Comparison of ENCODE assay signal across 1 cellular context in the genomic region with DNA sequence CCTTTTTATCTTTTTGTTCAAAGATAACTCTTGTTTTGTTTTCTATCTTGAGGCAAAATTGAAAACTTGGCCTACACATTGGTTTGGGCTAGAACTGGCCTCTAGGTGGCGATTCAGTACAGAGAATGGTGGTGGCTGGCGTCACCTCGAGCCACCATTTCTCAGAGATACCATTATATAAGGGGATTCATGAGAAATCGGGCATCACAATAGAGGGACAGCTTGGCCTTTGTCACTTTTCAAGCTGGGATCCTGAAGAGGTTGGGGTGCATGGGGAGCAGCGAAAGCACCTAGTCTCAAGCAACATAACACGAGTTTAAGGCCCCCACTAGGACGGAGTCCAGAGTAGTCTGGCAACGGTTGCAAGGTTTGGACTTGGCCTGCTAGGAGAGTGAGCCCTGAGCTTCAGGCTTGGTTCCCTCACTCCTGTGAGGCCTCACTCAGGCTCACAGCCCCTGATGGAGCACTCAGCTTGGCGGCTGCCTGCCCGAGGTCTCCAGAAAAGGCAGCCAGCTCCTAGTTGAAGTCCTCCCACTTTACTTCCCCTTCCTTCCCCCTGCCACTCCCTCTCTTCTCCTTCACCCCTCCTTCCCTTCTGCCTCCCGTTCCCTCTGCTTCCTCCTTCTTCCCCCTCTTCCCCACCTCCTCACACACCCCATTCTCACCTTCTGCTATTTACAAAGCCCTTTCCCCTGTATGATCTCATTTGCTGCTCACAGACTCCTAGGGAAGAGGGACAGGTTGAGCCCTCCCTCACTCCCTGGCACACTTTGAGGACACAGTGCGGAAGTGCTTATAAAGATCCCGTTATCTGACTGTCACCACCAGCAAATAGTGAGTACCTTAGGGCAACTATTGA.
TF ChIP-seq lines count a peak whose summit lies in the region.

No MANE protein-coding gene starts in this region.

TF ChIP-seq in HepG2, 621 proteins besides CTCF, POLR2A, EP300 and RAD21 (continued from another document and continues in another):
- TF ChIP-seq, protein P1, sequence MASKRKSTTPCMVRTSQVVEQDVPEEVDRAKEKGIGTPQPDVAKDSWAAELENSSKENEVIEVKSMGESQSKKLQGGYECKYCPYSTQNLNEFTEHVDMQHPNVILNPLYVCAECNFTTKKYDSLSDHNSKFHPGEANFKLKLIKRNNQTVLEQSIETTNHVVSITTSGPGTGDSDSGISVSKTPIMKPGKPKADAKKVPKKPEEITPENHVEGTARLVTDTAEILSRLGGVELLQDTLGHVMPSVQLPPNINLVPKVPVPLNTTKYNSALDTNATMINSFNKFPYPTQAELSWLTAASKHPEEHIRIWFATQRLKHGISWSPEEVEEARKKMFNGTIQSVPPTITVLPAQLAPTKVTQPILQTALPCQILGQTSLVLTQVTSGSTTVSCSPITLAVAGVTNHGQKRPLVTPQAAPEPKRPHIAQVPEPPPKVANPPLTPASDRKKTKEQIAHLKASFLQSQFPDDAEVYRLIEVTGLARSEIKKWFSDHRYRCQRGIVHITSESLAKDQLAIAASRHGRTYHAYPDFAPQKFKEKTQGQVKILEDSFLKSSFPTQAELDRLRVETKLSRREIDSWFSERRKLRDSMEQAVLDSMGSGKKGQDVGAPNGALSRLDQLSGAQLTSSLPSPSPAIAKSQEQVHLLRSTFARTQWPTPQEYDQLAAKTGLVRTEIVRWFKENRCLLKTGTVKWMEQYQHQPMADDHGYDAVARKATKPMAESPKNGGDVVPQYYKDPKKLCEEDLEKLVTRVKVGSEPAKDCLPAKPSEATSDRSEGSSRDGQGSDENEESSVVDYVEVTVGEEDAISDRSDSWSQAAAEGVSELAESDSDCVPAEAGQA (IDR thresholded peaks at IDR 0.05; ENCODE audit: low read depth) = 0 out of 2 replicates have a peak, but pooled peaks have one; percentile 26
- TF ChIP-seq, protein P1 (CRISPR knock-in tag; IDR thresholded peaks at IDR 0.05; ENCODE audit: borderline replicate concordance) = no peak
- TF ChIP-seq ATF7 (IDR thresholded peaks at IDR 0.05) (no peak), ATF7 (CRISPR knock-in tag; IDR thresholded peaks at IDR 0.05) (no peak), HNRNPLL (IDR thresholded peaks at IDR 0.05; ENCODE audit: low read depth, low read length, poor library complexity, severe bottlenecking) (no peak), ZNF160 (CRISPR knock-in tag; IDR thresholded peaks at IDR 0.05) (no peak), POLR2G (IDR thresholded peaks at IDR 0.05; ENCODE audit: low read depth, low read length) (no peak), NFKB2 (CRISPR knock-in tag; IDR thresholded peaks at IDR 0.05; ENCODE audit: borderline replicate concordance) (no peak), YEATS2 (CRISPR knock-in tag; IDR thresholded peaks at IDR 0.05; ENCODE audit: borderline replicate concordance) (peak; percentile 24; the same call in 1 of the 2 replicates), ZNF678 (CRISPR knock-in tag; IDR thresholded peaks at IDR 0.05) (no peak), KLF11 (CRISPR knock-in tag; IDR thresholded peaks at IDR 0.05) (no peak), ZNF44 (CRISPR knock-in tag; IDR thresholded peaks at IDR 0.05) (no peak), ZNF660 (CRISPR knock-in tag; IDR thresholded peaks at IDR 0.05; ENCODE audit: borderline replicate concordance, low read depth) (no peak), ASH2L (IDR thresholded peaks at IDR 0.05; ENCODE audit: insufficient read length, low read depth, low read length) (no peak), PPARG (CRISPR knock-in tag; conservative IDR thresholded peaks at IDR 0.05) (no peak), ZNF260 (CRISPR knock-in tag; IDR thresholded peaks at IDR 0.05; ENCODE audit: borderline replicate concordance, low read depth) (no peak), ZNF274 (CRISPR knock-in tag; IDR thresholded peaks at IDR 0.05) (0 out of 2 replicates have a peak, but pooled peaks have one; percentile 61), ZNF746 (CRISPR knock-in tag; IDR thresholded peaks at IDR 0.05) (peak; percentile 43; the same call in 1 of the 2 replicates), THAP11 (CRISPR knock-in tag; IDR thresholded peaks at IDR 0.05) (peak; percentile 40; the same call in 1 of the 2 replicates), ZNF749 (CRISPR knock-in tag; IDR thresholded peaks at IDR 0.05; ENCODE audit: borderline replicate concordance) (no peak), ZNF501 (CRISPR knock-in tag; IDR thresholded peaks at IDR 0.05) (peak; percentile 48; the same call in 1 of the 2 replicates), ZNF205 (CRISPR knock-in tag; IDR thresholded peaks at IDR 0.05) (0 out of 2 replicates have a peak, but pooled peaks have one; percentile 54), PAF1 (CRISPR knock-in tag; IDR thresholded peaks at IDR 0.05) (no peak), NFKBIZ (CRISPR knock-in tag; IDR thresholded peaks at IDR 0.05) (no peak; the same call in 1 of the 2 replicates), GATAD1 (CRISPR knock-in tag; IDR thresholded peaks at IDR 0.05) (no peak), ZNF30 (CRISPR knock-in tag; IDR thresholded peaks at IDR 0.05) (no peak), ZNF615 (CRISPR knock-in tag; IDR thresholded peaks at IDR 0.05; ENCODE audit: borderline replicate concordance) (no peak), ZSCAN22 (CRISPR knock-in tag; IDR thresholded peaks at IDR 0.05) (no peak), YY1 (IDR thresholded peaks at IDR 0.05; ENCODE audit: insufficient read depth, insufficient replicate concordance, low read depth, low read length) (peak; percentile 47), ZNF34 (CRISPR knock-in tag; IDR thresholded peaks at IDR 0.05; ENCODE audit: borderline replicate concordance) (no peak), ZKSCAN8 (CRISPR knock-in tag; IDR thresholded peaks at IDR 0.05; ENCODE audit: borderline replicate concordance) (no peak), ZNF737 (CRISPR knock-in tag; IDR thresholded peaks at IDR 0.05; ENCODE audit: borderline replicate concordance) (no peak), HNRNPUL1 (IDR thresholded peaks at IDR 0.05; ENCODE audit: low read depth, low read length) (no peak), ZNF883 (CRISPR knock-in tag; IDR thresholded peaks at IDR 0.05; ENCODE audit: not compliant biosample characterization) (no peak), SMAD1 (CRISPR knock-in tag; IDR thresholded peaks at IDR 0.05; ENCODE audit: borderline replicate concordance, low read depth) (no peak), ZNF768 (CRISPR knock-in tag; IDR thresholded peaks at IDR 0.05) (no peak), CC2D1A (CRISPR knock-in tag; IDR thresholded peaks at IDR 0.05) (no peak), AGO1 (IDR thresholded peaks at IDR 0.05; ENCODE audit: low read depth, low read length, poor library complexity, severe bottlenecking) (no peak), KDM5B (CRISPR knock-in tag; IDR thresholded peaks at IDR 0.05; ENCODE audit: borderline replicate concordance) (no peak)
- TF ChIP-seq, protein P2, sequence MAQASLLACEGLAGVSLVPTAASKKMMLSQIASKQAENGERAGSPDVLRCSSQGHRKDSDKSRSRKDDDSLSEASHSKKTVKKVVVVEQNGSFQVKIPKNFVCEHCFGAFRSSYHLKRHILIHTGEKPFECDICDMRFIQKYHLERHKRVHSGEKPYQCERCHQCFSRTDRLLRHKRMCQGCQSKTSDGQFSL (CRISPR knock-in tag; IDR thresholded peaks at IDR 0.05) = no peak
- TF ChIP-seq, protein P3, sequence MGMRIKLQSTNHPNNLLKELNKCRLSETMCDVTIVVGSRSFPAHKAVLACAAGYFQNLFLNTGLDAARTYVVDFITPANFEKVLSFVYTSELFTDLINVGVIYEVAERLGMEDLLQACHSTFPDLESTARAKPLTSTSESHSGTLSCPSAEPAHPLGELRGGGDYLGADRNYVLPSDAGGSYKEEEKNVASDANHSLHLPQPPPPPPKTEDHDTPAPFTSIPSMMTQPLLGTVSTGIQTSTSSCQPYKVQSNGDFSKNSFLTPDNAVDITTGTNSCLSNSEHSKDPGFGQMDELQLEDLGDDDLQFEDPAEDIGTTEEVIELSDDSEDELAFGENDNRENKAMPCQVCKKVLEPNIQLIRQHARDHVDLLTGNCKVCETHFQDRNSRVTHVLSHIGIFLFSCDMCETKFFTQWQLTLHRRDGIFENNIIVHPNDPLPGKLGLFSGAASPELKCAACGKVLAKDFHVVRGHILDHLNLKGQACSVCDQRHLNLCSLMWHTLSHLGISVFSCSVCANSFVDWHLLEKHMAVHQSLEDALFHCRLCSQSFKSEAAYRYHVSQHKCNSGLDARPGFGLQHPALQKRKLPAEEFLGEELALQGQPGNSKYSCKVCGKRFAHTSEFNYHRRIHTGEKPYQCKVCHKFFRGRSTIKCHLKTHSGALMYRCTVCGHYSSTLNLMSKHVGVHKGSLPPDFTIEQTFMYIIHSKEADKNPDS (CRISPR knock-in tag; IDR thresholded peaks at IDR 0.05) = no peak
- TF ChIP-seq, protein P4, sequence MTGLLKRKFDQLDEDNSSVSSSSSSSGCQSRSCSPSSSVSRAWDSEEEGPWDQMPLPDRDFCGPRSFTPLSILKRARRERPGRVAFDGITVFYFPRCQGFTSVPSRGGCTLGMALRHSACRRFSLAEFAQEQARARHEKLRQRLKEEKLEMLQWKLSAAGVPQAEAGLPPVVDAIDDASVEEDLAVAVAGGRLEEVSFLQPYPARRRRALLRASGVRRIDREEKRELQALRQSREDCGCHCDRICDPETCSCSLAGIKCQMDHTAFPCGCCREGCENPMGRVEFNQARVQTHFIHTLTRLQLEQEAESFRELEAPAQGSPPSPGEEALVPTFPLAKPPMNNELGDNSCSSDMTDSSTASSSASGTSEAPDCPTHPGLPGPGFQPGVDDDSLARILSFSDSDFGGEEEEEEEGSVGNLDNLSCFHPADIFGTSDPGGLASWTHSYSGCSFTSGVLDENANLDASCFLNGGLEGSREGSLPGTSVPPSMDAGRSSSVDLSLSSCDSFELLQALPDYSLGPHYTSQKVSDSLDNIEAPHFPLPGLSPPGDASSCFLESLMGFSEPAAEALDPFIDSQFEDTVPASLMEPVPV (CRISPR knock-in tag; IDR thresholded peaks at IDR 0.05) = no peak
- TF ChIP-seq, protein P5, sequence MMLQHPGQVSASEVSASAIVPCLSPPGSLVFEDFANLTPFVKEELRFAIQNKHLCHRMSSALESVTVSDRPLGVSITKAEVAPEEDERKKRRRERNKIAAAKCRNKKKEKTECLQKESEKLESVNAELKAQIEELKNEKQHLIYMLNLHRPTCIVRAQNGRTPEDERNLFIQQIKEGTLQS (CRISPR knock-in tag; IDR thresholded peaks at IDR 0.05) = no peak
- TF ChIP-seq, protein P6, sequence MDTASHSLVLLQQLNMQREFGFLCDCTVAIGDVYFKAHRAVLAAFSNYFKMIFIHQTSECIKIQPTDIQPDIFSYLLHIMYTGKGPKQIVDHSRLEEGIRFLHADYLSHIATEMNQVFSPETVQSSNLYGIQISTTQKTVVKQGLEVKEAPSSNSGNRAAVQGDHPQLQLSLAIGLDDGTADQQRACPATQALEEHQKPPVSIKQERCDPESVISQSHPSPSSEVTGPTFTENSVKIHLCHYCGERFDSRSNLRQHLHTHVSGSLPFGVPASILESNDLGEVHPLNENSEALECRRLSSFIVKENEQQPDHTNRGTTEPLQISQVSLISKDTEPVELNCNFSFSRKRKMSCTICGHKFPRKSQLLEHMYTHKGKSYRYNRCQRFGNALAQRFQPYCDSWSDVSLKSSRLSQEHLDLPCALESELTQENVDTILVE (CRISPR knock-in tag; IDR thresholded peaks at IDR 0.05) = no peak; the same call in 1 of the 2 replicates
- TF ChIP-seq, protein P7, sequence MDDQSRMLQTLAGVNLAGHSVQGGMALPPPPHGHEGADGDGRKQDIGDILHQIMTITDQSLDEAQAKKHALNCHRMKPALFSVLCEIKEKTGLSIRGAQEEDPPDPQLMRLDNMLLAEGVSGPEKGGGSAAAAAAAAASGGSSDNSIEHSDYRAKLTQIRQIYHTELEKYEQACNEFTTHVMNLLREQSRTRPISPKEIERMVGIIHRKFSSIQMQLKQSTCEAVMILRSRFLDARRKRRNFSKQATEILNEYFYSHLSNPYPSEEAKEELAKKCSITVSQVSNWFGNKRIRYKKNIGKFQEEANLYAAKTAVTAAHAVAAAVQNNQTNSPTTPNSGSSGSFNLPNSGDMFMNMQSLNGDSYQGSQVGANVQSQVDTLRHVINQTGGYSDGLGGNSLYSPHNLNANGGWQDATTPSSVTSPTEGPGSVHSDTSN (CRISPR knock-in tag; IDR thresholded peaks at IDR 0.05; ENCODE audit: borderline replicate concordance) = no peak
- TF ChIP-seq, protein P8, sequence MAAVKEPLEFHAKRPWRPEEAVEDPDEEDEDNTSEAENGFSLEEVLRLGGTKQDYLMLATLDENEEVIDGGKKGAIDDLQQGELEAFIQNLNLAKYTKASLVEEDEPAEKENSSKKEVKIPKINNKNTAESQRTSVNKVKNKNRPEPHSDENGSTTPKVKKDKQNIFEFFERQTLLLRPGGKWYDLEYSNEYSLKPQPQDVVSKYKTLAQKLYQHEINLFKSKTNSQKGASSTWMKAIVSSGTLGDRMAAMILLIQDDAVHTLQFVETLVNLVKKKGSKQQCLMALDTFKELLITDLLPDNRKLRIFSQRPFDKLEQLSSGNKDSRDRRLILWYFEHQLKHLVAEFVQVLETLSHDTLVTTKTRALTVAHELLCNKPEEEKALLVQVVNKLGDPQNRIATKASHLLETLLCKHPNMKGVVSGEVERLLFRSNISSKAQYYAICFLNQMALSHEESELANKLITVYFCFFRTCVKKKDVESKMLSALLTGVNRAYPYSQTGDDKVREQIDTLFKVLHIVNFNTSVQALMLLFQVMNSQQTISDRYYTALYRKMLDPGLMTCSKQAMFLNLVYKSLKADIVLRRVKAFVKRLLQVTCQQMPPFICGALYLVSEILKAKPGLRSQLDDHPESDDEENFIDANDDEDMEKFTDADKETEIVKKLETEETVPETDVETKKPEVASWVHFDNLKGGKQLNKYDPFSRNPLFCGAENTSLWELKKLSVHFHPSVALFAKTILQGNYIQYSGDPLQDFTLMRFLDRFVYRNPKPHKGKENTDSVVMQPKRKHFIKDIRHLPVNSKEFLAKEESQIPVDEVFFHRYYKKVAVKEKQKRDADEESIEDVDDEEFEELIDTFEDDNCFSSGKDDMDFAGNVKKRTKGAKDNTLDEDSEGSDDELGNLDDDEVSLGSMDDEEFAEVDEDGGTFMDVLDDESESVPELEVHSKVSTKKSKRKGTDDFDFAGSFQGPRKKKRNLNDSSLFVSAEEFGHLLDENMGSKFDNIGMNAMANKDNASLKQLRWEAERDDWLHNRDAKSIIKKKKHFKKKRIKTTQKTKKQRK (IDR thresholded peaks at IDR 0.05; ENCODE audit: low read length) = no peak
